ENCODE assay signal across 1 cellular context in genomic region chr7:47720907-47721244, GRCh38.
TF ChIP-seq lines count a peak whose summit lies in the region.

No MANE protein-coding gene starts in this region.

TF ChIP-seq in IMR-90, 13 proteins besides CTCF, POLR2A, EP300 and RAD21 (continued from another document):
- TF ChIP-seq MAZ (IDR thresholded peaks at IDR 0.05; ENCODE audit: borderline replicate concordance, low read depth, low read length) (no peak), SMC3 (IDR thresholded peaks at IDR 0.05; ENCODE audit: low read depth, low read length) (no peak), RCOR1 (IDR thresholded peaks at IDR 0.05; ENCODE audit: insufficient replicate concordance, low read length) (no peak), BHLHE40 (IDR thresholded peaks at IDR 0.05; ENCODE audit: low read depth, low read length) (no peak)
